In genomic region chr17:8066841-8067775, GRCh38 we compare ENCODE assay signal across 2 cellular contexts.
TF ChIP-seq lines count a peak whose summit lies in the region.

No MANE protein-coding gene starts in this region.

TF ChIP-seq in H1, 55 proteins besides CTCF, POLR2A, EP300 and RAD21:
- no peak for TF ChIP-seq SP2 (IDR thresholded peaks at IDR 0.05; ENCODE audit: low read length)
- no peak for TF ChIP-seq BCL11A (IDR thresholded peaks at IDR 0.05; ENCODE audit: low read depth in 2 of 2, low read length in 2 of 2)
- TF ChIP-seq KDM1A (IDR thresholded peaks at IDR 0.05; ENCODE audit: borderline replicate concordance, low read length), result no peak
- TF ChIP-seq TCF12 (IDR thresholded peaks at IDR 0.05; ENCODE audit: low read depth, low read length), result no peak
- 0 out of 2 replicates have a peak, but pooled peaks have one; percentile 17 for TF ChIP-seq YY1 (IDR thresholded peaks at IDR 0.05; ENCODE audit: low read depth, low read length)
- TF ChIP-seq CBX8 (IDR thresholded peaks at IDR 0.05; ENCODE audit: borderline replicate concordance, low read depth, low read length), result no peak
- no peak for TF ChIP-seq BRCA1 (IDR thresholded peaks at IDR 0.05; ENCODE audit: low read depth, low read length)
- TF ChIP-seq, protein P1, sequence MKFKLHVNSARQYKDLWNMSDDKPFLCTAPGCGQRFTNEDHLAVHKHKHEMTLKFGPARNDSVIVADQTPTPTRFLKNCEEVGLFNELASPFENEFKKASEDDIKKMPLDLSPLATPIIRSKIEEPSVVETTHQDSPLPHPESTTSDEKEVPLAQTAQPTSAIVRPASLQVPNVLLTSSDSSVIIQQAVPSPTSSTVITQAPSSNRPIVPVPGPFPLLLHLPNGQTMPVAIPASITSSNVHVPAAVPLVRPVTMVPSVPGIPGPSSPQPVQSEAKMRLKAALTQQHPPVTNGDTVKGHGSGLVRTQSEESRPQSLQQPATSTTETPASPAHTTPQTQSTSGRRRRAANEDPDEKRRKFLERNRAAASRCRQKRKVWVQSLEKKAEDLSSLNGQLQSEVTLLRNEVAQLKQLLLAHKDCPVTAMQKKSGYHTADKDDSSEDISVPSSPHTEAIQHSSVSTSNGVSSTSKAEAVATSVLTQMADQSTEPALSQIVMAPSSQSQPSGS (IDR thresholded peaks at IDR 0.05; ENCODE audit: low read length), result no peak
- no peak for TF ChIP-seq RNF2 (IDR thresholded peaks at IDR 0.05; ENCODE audit: borderline replicate concordance, low read depth, low read length, missing control alignments, poor library complexity, severe bottlenecking)

TF ChIP-seq in SK-N-SH treated with all-trans-retinoic acid at 6 μM for 48 hours, 23 proteins besides CTCF, POLR2A, EP300 and RAD21:
- TF ChIP-seq CREB5 (CRISPR knock-in tag; IDR thresholded peaks at IDR 0.05; ENCODE audit: low read depth) (no peak), ZNF70 (CRISPR knock-in tag; IDR thresholded peaks at IDR 0.05) (no peak), POU6F1 (CRISPR knock-in tag; IDR thresholded peaks at IDR 0.05; ENCODE audit: borderline replicate concordance, low read depth) (no peak), CSRNP3 (CRISPR knock-in tag; IDR thresholded peaks at IDR 0.05) (no peak), ZFP3 (CRISPR knock-in tag; IDR thresholded peaks at IDR 0.05) (no peak), ARNTL (CRISPR knock-in tag; IDR thresholded peaks at IDR 0.05; ENCODE audit: borderline replicate concordance, low read depth) (no peak), OSR1 (CRISPR knock-in tag; IDR thresholded peaks at IDR 0.05) (no peak), ISL1 (CRISPR knock-in tag; IDR thresholded peaks at IDR 0.05) (no peak), GLIS3 (CRISPR knock-in tag; IDR thresholded peaks at IDR 0.05) (no peak), ZC3H10 (CRISPR knock-in tag; IDR thresholded peaks at IDR 0.05) (no peak), ZFP30 (CRISPR knock-in tag; IDR thresholded peaks at IDR 0.05) (no peak), PPARA (CRISPR knock-in tag; IDR thresholded peaks at IDR 0.05; ENCODE audit: borderline replicate concordance) (no peak), ZNF8 (CRISPR knock-in tag; IDR thresholded peaks at IDR 0.05) (no peak), TOX (CRISPR knock-in tag; IDR thresholded peaks at IDR 0.05; ENCODE audit: borderline replicate concordance) (no peak)
- TF ChIP-seq, protein P2, sequence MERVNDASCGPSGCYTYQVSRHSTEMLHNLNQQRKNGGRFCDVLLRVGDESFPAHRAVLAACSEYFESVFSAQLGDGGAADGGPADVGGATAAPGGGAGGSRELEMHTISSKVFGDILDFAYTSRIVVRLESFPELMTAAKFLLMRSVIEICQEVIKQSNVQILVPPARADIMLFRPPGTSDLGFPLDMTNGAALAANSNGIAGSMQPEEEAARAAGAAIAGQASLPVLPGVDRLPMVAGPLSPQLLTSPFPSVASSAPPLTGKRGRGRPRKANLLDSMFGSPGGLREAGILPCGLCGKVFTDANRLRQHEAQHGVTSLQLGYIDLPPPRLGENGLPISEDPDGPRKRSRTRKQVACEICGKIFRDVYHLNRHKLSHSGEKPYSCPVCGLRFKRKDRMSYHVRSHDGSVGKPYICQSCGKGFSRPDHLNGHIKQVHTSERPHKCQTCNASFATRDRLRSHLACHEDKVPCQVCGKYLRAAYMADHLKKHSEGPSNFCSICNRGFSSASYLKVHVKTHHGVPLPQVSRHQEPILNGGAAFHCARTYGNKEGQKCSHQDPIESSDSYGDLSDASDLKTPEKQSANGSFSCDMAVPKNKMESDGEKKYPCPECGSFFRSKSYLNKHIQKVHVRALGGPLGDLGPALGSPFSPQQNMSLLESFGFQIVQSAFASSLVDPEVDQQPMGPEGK (CRISPR knock-in tag; IDR thresholded peaks at IDR 0.05; ENCODE audit: borderline replicate concordance), result no peak
- TF ChIP-seq, protein P3, sequence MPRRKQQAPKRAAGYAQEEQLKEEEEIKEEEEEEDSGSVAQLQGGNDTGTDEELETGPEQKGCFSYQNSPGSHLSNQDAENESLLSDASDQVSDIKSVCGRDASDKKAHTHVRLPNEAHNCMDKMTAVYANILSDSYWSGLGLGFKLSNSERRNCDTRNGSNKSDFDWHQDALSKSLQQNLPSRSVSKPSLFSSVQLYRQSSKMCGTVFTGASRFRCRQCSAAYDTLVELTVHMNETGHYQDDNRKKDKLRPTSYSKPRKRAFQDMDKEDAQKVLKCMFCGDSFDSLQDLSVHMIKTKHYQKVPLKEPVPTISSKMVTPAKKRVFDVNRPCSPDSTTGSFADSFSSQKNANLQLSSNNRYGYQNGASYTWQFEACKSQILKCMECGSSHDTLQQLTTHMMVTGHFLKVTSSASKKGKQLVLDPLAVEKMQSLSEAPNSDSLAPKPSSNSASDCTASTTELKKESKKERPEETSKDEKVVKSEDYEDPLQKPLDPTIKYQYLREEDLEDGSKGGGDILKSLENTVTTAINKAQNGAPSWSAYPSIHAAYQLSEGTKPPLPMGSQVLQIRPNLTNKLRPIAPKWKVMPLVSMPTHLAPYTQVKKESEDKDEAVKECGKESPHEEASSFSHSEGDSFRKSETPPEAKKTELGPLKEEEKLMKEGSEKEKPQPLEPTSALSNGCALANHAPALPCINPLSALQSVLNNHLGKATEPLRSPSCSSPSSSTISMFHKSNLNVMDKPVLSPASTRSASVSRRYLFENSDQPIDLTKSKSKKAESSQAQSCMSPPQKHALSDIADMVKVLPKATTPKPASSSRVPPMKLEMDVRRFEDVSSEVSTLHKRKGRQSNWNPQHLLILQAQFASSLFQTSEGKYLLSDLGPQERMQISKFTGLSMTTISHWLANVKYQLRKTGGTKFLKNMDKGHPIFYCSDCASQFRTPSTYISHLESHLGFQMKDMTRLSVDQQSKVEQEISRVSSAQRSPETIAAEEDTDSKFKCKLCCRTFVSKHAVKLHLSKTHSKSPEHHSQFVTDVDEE (CRISPR knock-in tag; IDR thresholded peaks at IDR 0.05), result no peak
